Comparison of ENCODE assay signal across 8 cellular contexts in genomic region chr1:183070923-183071618, GRCh38. TPM values are rescaled to one million over a fixed set of nuclear protein-coding genes. Genes with fewer than 3 reads are reported as not detected.
DNase-seq lines count a peak whose midpoint lies in the region; ATAC-seq and TF ChIP-seq lines count a peak whose summit lies in the region.

No MANE protein-coding gene starts in this region.

- DNase-seq in NCI-H526 treated with DMSO at 0.1 percent for 48 hours (lab: John Stamatoyannopoulos, UW): peak; percentile 94
- peak; percentile 23 for DNase-seq in hepatic stellate cell (ENCODE audit: low spot score)
- no peak for DNase-seq in activated T-cell treated with anti-CD3 and anti-CD28 coated beads for 4 hours
- DNase-seq in mesenteric fat pad (ENCODE audit: low spot score): no peak
- no peak for DNase-seq in DMS153 (lab: John Stamatoyannopoulos, UW)
- DNase-seq in mesothelial cell of epicardium (ENCODE audit: low spot score in 2 of 2, unreplicated experiment in 2 of 2): no peak

- H3K4me1 Mint-ChIP-seq in mesothelial cell of epicardium: peaks cover 18% of the 10 kb centered on the region

- no peak overlapping the region for H3K27ac Mint-ChIP-seq in mesothelial cell of epicardium

- ATAC-seq in GM18907 (IDR thresholded peaks at IDR 0.05; ENCODE audit: unreplicated experiment) (peak; percentile 90), HG02840 (IDR thresholded peaks at IDR 0.05; ENCODE audit: low FRiP score, unreplicated experiment) (peak; percentile 81)

- no peaks in the 10 kb centered on the region for H3K27me3 Mint-ChIP-seq in mesothelial cell of epicardium (ENCODE audit: low read depth)

- no peak for TF ChIP-seq CTCF in mesothelial cell of epicardium (IDR thresholded peaks at IDR 0.05; ENCODE audit: unreplicated experiment)

- peaks cover 5% of the 10 kb centered on the region for H3K9me3 Mint-ChIP-seq in mesothelial cell of epicardium

- H3K36me3 Mint-ChIP-seq in mesothelial cell of epicardium: no peaks in the 10 kb centered on the region

- H3K4me3 Mint-ChIP-seq in mesothelial cell of epicardium: no peak overlapping the region

RNA-seq across cellular contexts. Expression of gene LAMC1, which starts 47.9 kb away (rescaled TPM):
- total RNA-seq in mesenteric fat pad (370 TPM), mesothelial cell of epicardium (164 to 170 TPM (median 168 TPM) in 3 replicates)

Comparison
In these comparisons a context has a peak if more than half of its experiments do, and no peak if none do; other contexts are left out.
1. DNase-seq: peak in NCI-H526 treated with DMSO at 0.1 percent for 48 hours (single experiment) and hepatic stellate cell (single experiment); none in activated T-cell treated with anti-CD3 and anti-CD28 coated beads for 4 hours (single experiment), mesenteric fat pad (single experiment), DMS153 (single experiment) and mesothelial cell of epicardium (0 of 2).